In the genomic region with DNA sequence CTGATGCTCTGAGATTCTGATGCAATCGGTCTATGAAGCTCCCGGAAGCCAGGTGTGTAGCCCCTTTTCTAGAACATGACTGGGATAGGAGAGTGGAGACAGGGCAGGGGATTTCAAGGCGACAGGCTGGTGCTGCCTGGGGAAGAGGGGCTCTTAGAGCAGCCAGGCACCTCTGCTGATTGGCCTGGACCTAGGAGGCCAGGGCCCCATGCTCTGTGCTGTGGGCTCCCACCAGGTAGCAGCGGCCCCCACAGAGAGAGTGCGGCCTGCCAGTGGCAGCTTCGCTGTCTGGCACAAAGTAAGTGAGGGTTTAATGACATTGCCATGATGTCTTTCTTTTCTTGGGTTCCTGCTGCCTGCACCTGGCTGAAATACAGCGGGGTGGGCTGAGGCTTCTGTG, we compare ENCODE assay signal across 28 cellular contexts.
"Had no signal": no experiment of that assay in that cellular context is flagged by ENCODE, and none has a peak within 500 bp of the region (broad histone marks: within the 10 kb centered on the region; RNA-seq: fewer than 3 reads in every experiment).

No MANE protein-coding gene starts in this region.

- DNase-seq: activated B cell treated with CpG ODN at 0.5 μM for 24 hours; activated CD4-positive, alpha-beta T cell treated with anti-CD3 and anti-CD28 coated beads for 36 hours; activated CD4-positive, alpha-beta T cell treated with anti-CD3 and anti-CD28 coated beads, Interleukin-2, amount 50 U/mL, for 4 hours; activated CD8-positive, alpha-beta memory T cell treated with anti-CD3 and anti-CD28 coated beads for 24 hours; activated CD8-positive, alpha-beta memory T cell treated with anti-CD3 and anti-CD28 coated beads, Interleukin-2, amount 50 U/mL, for 4 hours; activated naive CD4-positive, alpha-beta T cell; activated T-cell treated with anti-CD3 and anti-CD28 coated beads, Interleukin-2, amount 50 U/mL, for 24 hours; adrenal gland; brain microvascular endothelial cell; central memory CD4-positive, alpha-beta T cell; effector memory CD8-positive, alpha-beta T cell; glutamatergic neuron; left ventricle myocardium inferior; naive thymus-derived CD4-positive, alpha-beta T cell; stimulated activated CD4-positive, alpha-beta T cell treated with anti-CD3 and anti-CD28 coated beads, Interleukin-12 subunit alpha, Interleukin-12 subunit beta, amount 100 ng/mL, for 4 hours; stimulated activated CD4-positive, alpha-beta T cell treated with anti-CD3 and anti-CD28 coated beads, Interleukin-4, amount 100 ng/mL, for 4 hours; substantia nigra; T-helper 1 cell had no signal

- ATAC-seq: activated CD4-positive, alpha-beta T cell treated with anti-CD3 and anti-CD28 coated beads for 36 hours; effector memory CD8-positive, alpha-beta T cell; naive thymus-derived CD4-positive, alpha-beta T cell; psoas muscle had no signal

- H3K27me3 ChIP-seq: adrenal gland, ascending aorta, brain microvascular endothelial cell, hepatocyte, right atrium auricular region had no signal

- H3K4me3 Mint-ChIP-seq: activated B cell treated with CpG ODN at 0.5 μM for 24 hours; activated CD4-positive, alpha-beta T cell treated with anti-CD3 and anti-CD28 coated beads for 36 hours; activated naive CD8-positive, alpha-beta T cell; activated T-cell treated with anti-CD3 and anti-CD28 coated beads, Interleukin-2, amount 50 U/mL, for 24 hours; effector memory CD8-positive, alpha-beta T cell; memory B cell; naive thymus-derived CD4-positive, alpha-beta T cell; stimulated activated naive CD8-positive, alpha-beta T cell treated with anti-CD3 and anti-CD28 coated beads, Interleukin-15, Interleukin-2, amounts not matched to agents 100 ng/mL and 50 ng/mL, for 24 hours had no signal

- H3K36me3 Mint-ChIP-seq: activated naive CD8-positive, alpha-beta T cell; memory B cell; naive thymus-derived CD4-positive, alpha-beta T cell had no signal

- H3K9me3 Mint-ChIP-seq: activated B cell treated with CpG ODN at 0.5 μM for 24 hours; activated T-cell treated with anti-CD3 and anti-CD28 coated beads, Interleukin-2, amount 50 U/mL, for 24 hours; activated T-helper 2 cell treated with anti-CD3 and anti-CD28 coated beads, Interferon-gamma antibody, Interleukin-2, Interleukin-4, amounts not matched to agents 10 μg/mL and 5 μg/mL and 100 μg/mL, durations not matched to agents 14 hours and 24 hours and 36 hours; effector memory CD8-positive, alpha-beta T cell; memory B cell; naive thymus-derived CD4-positive, alpha-beta T cell; stimulated activated naive CD8-positive, alpha-beta T cell treated with anti-CD3 and anti-CD28 coated beads, Interleukin-15, Interleukin-2, amounts not matched to agents 100 ng/mL and 50 ng/mL, for 24 hours had no signal

- H3K4me1 Mint-ChIP-seq: activated B cell treated with CpG ODN at 0.5 μM for 24 hours; activated CD4-positive, alpha-beta T cell treated with anti-CD3 and anti-CD28 coated beads for 36 hours had no signal

- H3K79me2 ChIP-seq: hepatocyte had no signal

- H3K27ac ChIP-seq: adrenal gland, ascending aorta, brain microvascular endothelial cell, esophagus muscularis mucosa, hepatocyte, psoas muscle, right atrium auricular region, tibial artery had no signal

- H3K27me3 Mint-ChIP-seq: activated B cell treated with CpG ODN at 0.5 μM for 24 hours had no signal

- H3K4me3 ChIP-seq: adrenal gland, ascending aorta, esophagus muscularis mucosa, hepatocyte, left ventricle myocardium inferior, psoas muscle, right atrium auricular region, tibial artery had no signal

- H3K36me3 ChIP-seq: adrenal gland, ascending aorta, brain microvascular endothelial cell, esophagus muscularis mucosa, left ventricle myocardium inferior, right atrium auricular region, tibial artery had no signal

- H2AFZ ChIP-seq: hepatocyte had no signal

- H3K9me3 ChIP-seq: adrenal gland, ascending aorta, esophagus muscularis mucosa, left ventricle myocardium inferior, psoas muscle, right atrium auricular region, tibial artery had no signal

- H3K4me2 ChIP-seq: hepatocyte had no signal

- H3K27ac Mint-ChIP-seq: activated B cell treated with CpG ODN at 0.5 μM for 24 hours; activated CD4-positive, alpha-beta T cell treated with anti-CD3 and anti-CD28 coated beads for 36 hours; activated naive CD8-positive, alpha-beta T cell; activated T-cell treated with anti-CD3 and anti-CD28 coated beads, Interleukin-2, amount 50 U/mL, for 24 hours; activated T-helper 2 cell treated with anti-CD3 and anti-CD28 coated beads, Interferon-gamma antibody, Interleukin-2, Interleukin-4, amounts not matched to agents 10 μg/mL and 5 μg/mL and 100 μg/mL, durations not matched to agents 14 hours and 24 hours and 36 hours; effector memory CD8-positive, alpha-beta T cell; memory B cell; naive thymus-derived CD4-positive, alpha-beta T cell; stimulated activated naive CD8-positive, alpha-beta T cell treated with anti-CD3 and anti-CD28 coated beads, Interleukin-15, Interleukin-2, amounts not matched to agents 100 ng/mL and 50 ng/mL, for 24 hours had no signal

- H3K4me1 ChIP-seq: adrenal gland, ascending aorta, psoas muscle, tibial artery had no signal
